In genomic region chr15:86615411-86615810, GRCh38 we compare ENCODE assay signal across 20 cellular contexts.
DNase-seq lines count a peak whose midpoint lies in the region; ATAC-seq and FAIRE-seq lines count a peak whose summit lies in the region.
"Had no signal": no experiment of that assay in that cellular context is flagged by ENCODE, and none has a peak within 500 bp of the region (broad histone marks: within the 10 kb centered on the region; RNA-seq: fewer than 3 reads in every experiment).

No MANE protein-coding gene starts in this region.

- H4K20me1 ChIP-seq in Karpas-422 (ENCODE audit: insufficient read depth, low read depth, low read length): no peaks in the 10 kb centered on the region
- H4K20me1 ChIP-seq: BLaER1 had no signal

- no peaks in the 10 kb centered on the region for H3K9me2 ChIP-seq in Karpas-422 (replicated peaks; ENCODE audit: insufficient read depth, low read length)

- peaks cover 72% of the 10 kb centered on the region for H3K4me1 Mint-ChIP-seq in activated naive CD4-positive, alpha-beta T cell treated with anti-CD3 and anti-CD28 coated beads, Interleukin-2, amount 50 U/mL, for 24 hours
- peaks cover 68% of the 10 kb centered on the region for H3K4me1 Mint-ChIP-seq in activated T-helper 2 cell treated with anti-CD3 and anti-CD28 coated beads, Interferon-gamma antibody, Interleukin-2, Interleukin-4, amounts not matched to agents 10 μg/mL and 5 μg/mL and 100 μg/mL, durations not matched to agents 14 hours and 24 hours and 36 hours (ENCODE audit: low read depth)

- H3K4me1 ChIP-seq in small intestine (ENCODE audit: control insufficient read depth in 2 of 2, insufficient read depth in 1 of 2, low read depth in 1 of 2, low read length in 1 of 2) (peaks cover 8 to 13% of the 10 kb centered on the region in 2 donors), Karpas-422 (ENCODE audit: low read length) (no peaks in the 10 kb centered on the region)

- no peak for ATAC-seq in activated naive CD4-positive, alpha-beta T cell treated with anti-CD3 and anti-CD28 coated beads, Interleukin-2, amount 50 U/mL, for 72 hours
- ATAC-seq: GM12878, HepG2 had no signal

- WGBS in small intestine, 3 donors: 13 to 60% (median 44%) methylated on average over 3 of the region's 3 CpGs

- H3K9me3 ChIP-seq in small intestine (ENCODE audit: control insufficient read depth, low read depth): no peaks in the 10 kb centered on the region
- no peaks in the 10 kb centered on the region; the same call in 1 of the 2 replicates for H3K9me3 ChIP-seq in Karpas-422 (ENCODE audit: low read length)
- H3K9me3 ChIP-seq: BLaER1, Caco-2, HAP-1 had no signal

- H3K27ac ChIP-seq in small intestine (ENCODE audit: low read depth in 1 of 2, low read length in 1 of 2): peak overlapping the region in 1 of 2 donors; percentile 32
- H3K27ac ChIP-seq in Karpas-422 (ENCODE audit: low read length): no peak overlapping the region
- H3K27ac ChIP-seq: BLaER1 had no signal

- no peak for DNase-seq in activated naive CD4-positive, alpha-beta T cell treated with anti-CD3 and anti-CD28 coated beads, Interleukin-2, amount 50 U/mL, for 72 hours (ENCODE audit: low spot score in 2 of 2)
- DNase-seq in NCI-H82 treated with DMSO at 0.1 percent for 48 hours (lab: John Stamatoyannopoulos, UW; ENCODE audit: unreplicated experiment) (peak; percentile 31), small intestine (peak; percentile 83), Karpas-422 (no peak), DMS153 (lab: John Stamatoyannopoulos, UW) (no peak)
- no peak for DNase-seq in activated T-helper 2 cell treated with anti-CD3 and anti-CD28 coated beads, Interferon-gamma antibody, Interleukin-2, Interleukin-4, amounts not matched to agents 10 μg/mL and 5 μg/mL and 100 μg/mL, durations not matched to agents 14 hours and 24 hours and 36 hours (ENCODE audit: low spot score)
- DNase-seq: Caco-2, DMS53, NCI-H1417, NCI-H1930, NCI-H2171, NCI-H774, SIG-M5 had no signal

- no peaks in the 10 kb centered on the region for H3K79me2 ChIP-seq in Karpas-422 (ENCODE audit: low read length)

- H3K36me3 Mint-ChIP-seq in activated naive CD4-positive, alpha-beta T cell treated with anti-CD3 and anti-CD28 coated beads, Interleukin-2, amount 50 U/mL, for 24 hours: no peaks in the 10 kb centered on the region
- H3K36me3 Mint-ChIP-seq in activated naive CD4-positive, alpha-beta T cell treated with anti-CD3 and anti-CD28 coated beads, Interleukin-2, amount 50 U/mL, for 72 hours: peaks cover 4 to 8% of the 10 kb centered on the region in 2 donors
- peaks cover 10% of the 10 kb centered on the region for H3K36me3 Mint-ChIP-seq in activated T-helper 2 cell treated with anti-CD3 and anti-CD28 coated beads, Interferon-gamma antibody, Interleukin-2, Interleukin-4, amounts not matched to agents 10 μg/mL and 5 μg/mL and 100 μg/mL, durations not matched to agents 14 hours and 24 hours and 36 hours (ENCODE audit: low read depth)

- no peak for FAIRE-seq in small intestine (lab: Jason Lieb, UNC)
- FAIRE-seq: GM12878, GM19239, HepG2, RCC 7860 had no signal

- H3K4me2 ChIP-seq in Karpas-422 (ENCODE audit: low read depth, low read length, poor library complexity, severe bottlenecking): no peak overlapping the region

- no peak overlapping the region for H3K9ac ChIP-seq in Karpas-422 (ENCODE audit: low read length)
- H3K9ac ChIP-seq: BLaER1 had no signal

- peak overlapping the region; percentile 60 for H3K4me3 Mint-ChIP-seq in activated naive CD4-positive, alpha-beta T cell treated with anti-CD3 and anti-CD28 coated beads, Interleukin-2, amount 50 U/mL, for 24 hours
- H3K4me3 Mint-ChIP-seq in activated T-helper 2 cell treated with anti-CD3 and anti-CD28 coated beads, Interferon-gamma antibody, Interleukin-2, Interleukin-4, amounts not matched to agents 10 μg/mL and 5 μg/mL and 100 μg/mL, durations not matched to agents 14 hours and 24 hours and 36 hours (ENCODE audit: low read depth): no peak overlapping the region

- H3K27me3 ChIP-seq in small intestine (ENCODE audit: control insufficient read depth in 2 of 2, insufficient read depth in 2 of 2, low read length in 2 of 2): no peaks in the 10 kb centered on the region
- no peaks in the 10 kb centered on the region for H3K27me3 ChIP-seq in Karpas-422 (ENCODE audit: low read length)
- H3K27me3 ChIP-seq: BLaER1 had no signal

- peak overlapping the region; percentile 25 for H3K27ac Mint-ChIP-seq in activated naive CD4-positive, alpha-beta T cell treated with anti-CD3 and anti-CD28 coated beads, Interleukin-2, amount 50 U/mL, for 24 hours
- H3K27ac Mint-ChIP-seq in activated naive CD4-positive, alpha-beta T cell treated with anti-CD3 and anti-CD28 coated beads, Interleukin-2, amount 50 U/mL, for 72 hours: peak overlapping the region in 1 of 2 donors; percentile 1
- H3K27ac Mint-ChIP-seq in activated T-helper 2 cell treated with anti-CD3 and anti-CD28 coated beads, Interferon-gamma antibody, Interleukin-2, Interleukin-4, amounts not matched to agents 10 μg/mL and 5 μg/mL and 100 μg/mL, durations not matched to agents 14 hours and 24 hours and 36 hours: peak overlapping the region; percentile 65

- no peak overlapping the region for H2AFZ ChIP-seq in Karpas-422 (ENCODE audit: low read length)

- H3K27me3 Mint-ChIP-seq in activated naive CD4-positive, alpha-beta T cell treated with anti-CD3 and anti-CD28 coated beads, Interleukin-2, amount 50 U/mL, for 24 hours: no peaks in the 10 kb centered on the region
- no peaks in the 10 kb centered on the region for H3K27me3 Mint-ChIP-seq in activated T-helper 2 cell treated with anti-CD3 and anti-CD28 coated beads, Interferon-gamma antibody, Interleukin-2, Interleukin-4, amounts not matched to agents 10 μg/mL and 5 μg/mL and 100 μg/mL, durations not matched to agents 14 hours and 24 hours and 36 hours (ENCODE audit: low read depth)

- H3K4me3 ChIP-seq in small intestine (ENCODE audit: low read depth in 1 of 2, low read length in 2 of 2) (no peak overlapping the region), Karpas-422 (ENCODE audit: low read length) (no peak overlapping the region)
- H3K4me3 ChIP-seq: BLaER1, GM12878, HAP-1 had no signal

- no peaks in the 10 kb centered on the region for H3K36me3 ChIP-seq in small intestine (ENCODE audit: control insufficient read depth in 2 of 2, insufficient read depth in 2 of 2, low read length in 2 of 2)
- no peaks in the 10 kb centered on the region for H3K36me3 ChIP-seq in Karpas-422 (ENCODE audit: insufficient read depth, low read length)
- H3K36me3 ChIP-seq: BLaER1, HAP-1 had no signal

- H3K9me3 Mint-ChIP-seq in activated naive CD4-positive, alpha-beta T cell treated with anti-CD3 and anti-CD28 coated beads, Interleukin-2, amount 50 U/mL, for 24 hours: no peaks in the 10 kb centered on the region
- peaks cover 9 to 11% of the 10 kb centered on the region in 2 donors for H3K9me3 Mint-ChIP-seq in activated naive CD4-positive, alpha-beta T cell treated with anti-CD3 and anti-CD28 coated beads, Interleukin-2, amount 50 U/mL, for 72 hours
- peaks cover 6% of the 10 kb centered on the region for H3K9me3 Mint-ChIP-seq in activated T-helper 2 cell treated with anti-CD3 and anti-CD28 coated beads, Interferon-gamma antibody, Interleukin-2, Interleukin-4, amounts not matched to agents 10 μg/mL and 5 μg/mL and 100 μg/mL, durations not matched to agents 14 hours and 24 hours and 36 hours

- intact Hi-C loops in activated T-helper 2 cell treated with anti-CD3 and anti-CD28 coated beads, Interferon-gamma antibody, Interleukin-2, Interleukin-4, amounts not matched to agents 10 μg/mL and 5 μg/mL and 100 μg/mL, durations not matched to agents 14 hours and 24 hours and 36 hours (cut with micrococcal nuclease): no loop called here

Comparison
In these comparisons a context has a peak if more than half of its experiments do, and no peak if none do; other contexts are left out.
1. DNase-seq: peak in NCI-H82 treated with DMSO at 0.1 percent for 48 hours (single experiment) and small intestine (single experiment); none in activated naive CD4-positive, alpha-beta T cell treated with anti-CD3 and anti-CD28 coated beads, Interleukin-2, amount 50 U/mL, for 72 hours (0 of 2), activated T-helper 2 cell treated with anti-CD3 and anti-CD28 coated beads, Interferon-gamma antibody, Interleukin-2, Interleukin-4, amounts not matched to agents 10 μg/mL and 5 μg/mL and 100 μg/mL, durations not matched to agents 14 hours and 24 hours and 36 hours (single experiment), Karpas-422 (single experiment) and DMS153 (single experiment).